9 cellular contexts compared by ENCODE assay signal in the genomic region with DNA sequence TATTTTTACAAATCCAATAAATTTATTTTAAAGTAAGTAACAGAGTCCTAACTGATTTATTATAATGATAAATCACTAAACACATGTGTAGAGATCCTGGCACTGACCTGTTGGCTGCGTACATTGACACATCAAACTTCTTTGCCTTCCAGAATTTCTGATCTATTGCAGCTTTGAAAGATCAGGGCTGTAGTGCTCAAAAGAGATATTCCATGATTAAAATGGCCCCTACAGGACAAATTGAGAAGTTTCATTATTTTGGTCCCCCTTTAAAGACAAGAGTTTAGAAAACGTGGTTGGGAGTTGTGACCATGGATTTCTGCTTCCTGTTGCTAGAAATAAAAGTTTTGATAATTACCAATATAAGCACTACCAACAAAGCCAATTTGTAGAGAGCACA.
DNase-seq lines count a peak whose midpoint lies in the region; ATAC-seq and TF ChIP-seq lines count a peak whose summit lies in the region.
"Had no signal": no experiment of that assay in that cellular context is flagged by ENCODE, and none has a peak within 500 bp of the region (broad histone marks: within the 10 kb centered on the region; RNA-seq: fewer than 3 reads in every experiment).

No MANE protein-coding gene starts in this region.

- H3K4me3 ChIP-seq in effector memory CD4-positive, alpha-beta T cell (ENCODE audit: insufficient read depth, low read depth, low read length, poor library complexity, severe bottlenecking), result no peak overlapping the region
- H3K4me3 ChIP-seq: SK-N-MC had no signal

- no peaks in the 10 kb centered on the region for H3K36me3 ChIP-seq in effector memory CD4-positive, alpha-beta T cell (ENCODE audit: control insufficient read depth, insufficient read depth, low read length)

- in situ Hi-C loops in GM13976 (cut with MboI; ENCODE audit: low sequenced_read_pairs, unreplicated experiment), result loop anchor here (10.0 kb wide), 1 partner anchor 169 kb away; no protein-coding TSS in a partner anchor

- DNase-seq in GM13976 (ENCODE audit: low spot score) (no peak), NCI-H526 treated with DMSO at 0.1 percent for 48 hours (lab: John Stamatoyannopoulos, UW) (peak; percentile 6), dedifferentiated amniotic fluid mesenchymal stem cell (ENCODE audit: extremely low spot score) (peak; percentile 57), midbrain (lab: John Stamatoyannopoulos, UW) (peak; percentile 87)
- no peak for DNase-seq in activated naive CD4-positive, alpha-beta T cell treated with anti-CD3 and anti-CD28 coated beads, Interleukin-2, amount 50 U/mL, for 16 hours
- no peak for DNase-seq in effector memory CD4-positive, alpha-beta T cell
- DNase-seq: naive B cell had no signal

- peak; percentile 30 for TF ChIP-seq CTCF in GM13976 (IDR thresholded peaks at IDR 0.05; ENCODE audit: borderline replicate concordance, control extremely low read depth, extremely low read depth, insufficient read depth, missing control alignments)

- H3K9me3 ChIP-seq in effector memory CD4-positive, alpha-beta T cell (ENCODE audit: control insufficient read depth, low read length), result no peaks in the 10 kb centered on the region

- no peaks in the 10 kb centered on the region for H3K4me1 ChIP-seq in effector memory CD4-positive, alpha-beta T cell (ENCODE audit: control insufficient read depth, insufficient read depth, low read length, poor library complexity, severe bottlenecking)

- ATAC-seq in GM19452 (IDR thresholded peaks at IDR 0.05; ENCODE audit: unreplicated experiment), result no peak

- H3K27ac ChIP-seq in effector memory CD4-positive, alpha-beta T cell (ENCODE audit: insufficient read depth, low read length, poor library complexity, severe bottlenecking), result no peak overlapping the region
- H3K27ac ChIP-seq: SK-N-MC had no signal

- no peaks in the 10 kb centered on the region for H3K27me3 ChIP-seq in effector memory CD4-positive, alpha-beta T cell (replicated peaks; ENCODE audit: control insufficient read depth, insufficient read depth, low read length, poor library complexity, severe bottlenecking)

Comparison
In these comparisons a context has a peak if more than half of its experiments do, and no peak if none do; other contexts are left out.
1. DNase-seq: peak in NCI-H526 treated with DMSO at 0.1 percent for 48 hours (single experiment), dedifferentiated amniotic fluid mesenchymal stem cell (single experiment) and midbrain (single experiment); none in GM13976 (single experiment), activated naive CD4-positive, alpha-beta T cell treated with anti-CD3 and anti-CD28 coated beads, Interleukin-2, amount 50 U/mL, for 16 hours (single experiment) and effector memory CD4-positive, alpha-beta T cell (0 of 3).